In the genomic region with DNA sequence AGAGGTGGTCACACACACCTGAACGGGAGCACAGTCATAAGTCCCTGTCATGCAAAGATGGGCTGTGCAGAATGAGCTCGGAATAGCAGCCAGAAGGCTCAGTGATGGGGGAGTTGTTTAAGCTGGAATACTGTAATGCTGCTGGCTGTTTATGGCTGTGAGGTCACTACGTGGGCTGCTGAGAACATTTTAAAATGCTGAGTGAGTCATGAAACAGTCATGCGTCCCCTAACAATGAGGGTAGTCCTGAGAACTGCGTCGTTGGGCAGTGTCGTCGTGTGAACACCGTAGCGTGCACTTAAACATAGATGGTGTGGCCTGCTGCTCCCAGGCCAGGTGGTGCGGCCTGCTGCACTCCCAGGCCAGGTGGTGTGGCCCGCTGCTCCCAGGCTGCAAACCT, we compare ENCODE assay signal across 12 cellular contexts. TPM values are rescaled to one million over a fixed set of nuclear protein-coding genes. Genes with fewer than 3 reads are reported as not detected.
DNase-seq lines count a peak whose midpoint lies in the region; ATAC-seq and TF ChIP-seq lines count a peak whose summit lies in the region.
"Had no signal": no experiment of that assay in that cellular context is flagged by ENCODE, and none has a peak within 500 bp of the region (broad histone marks: within the 10 kb centered on the region; RNA-seq: fewer than 3 reads in every experiment).

No MANE protein-coding gene starts in this region.

- H4K20me1 ChIP-seq in IMR-90 (ENCODE audit: insufficient read depth, low read length), result peaks cover 6% of the 10 kb centered on the region

- CTCF ChIA-PET in IMR-90 (lab: Yijun Ruan, JAX), result no interaction called here
- CTCF ChIA-PET in activated CD4-positive, alpha-beta T cell treated with anti-CD3 and anti-CD28 coated beads for 36 hours (lab: Charles Lee), result no interaction called here

- dilution Hi-C loops in IMR-90 (cut with HindIII; ENCODE audit: low sequenced_read_pairs, unreplicated experiment), result no loop called here

- H3K9me3 Mint-ChIP-seq in activated CD4-positive, alpha-beta T cell treated with anti-CD3 and anti-CD28 coated beads for 36 hours (ENCODE audit: low read depth), result no peaks in the 10 kb centered on the region
- H3K9me3 Mint-ChIP-seq: T-cell had no signal

- no peak overlapping the region for H3K18ac ChIP-seq in IMR-90 (ENCODE audit: low read depth, low read length)

- peaks cover 5 to 65% of the 10 kb centered on the region in 2 experiments for H3K79me1 ChIP-seq in IMR-90 (ENCODE audit: low read depth in 1 of 2, low read length in 2 of 2)

- H3K9me1 ChIP-seq in IMR-90 (ENCODE audit: insufficient read depth, low read length), result peaks cover 5% of the 10 kb centered on the region; the same call in 1 of the 2 replicates

- WGBS in IMR-90 (ENCODE audit: extremely low coverage in 2 of 2, insufficient read length in 1 of 2), 2 experiments, result 49% methylated on average over 9 of the region's 12 CpGs; no CpG with 5 or more reads in 1 of the 2 experiments
- WGBS in mesodermal cell (ENCODE audit: insufficient coverage in 2 of 2), 2 experiments, result 94% methylated on average over 12 of the region's 12 CpGs

- BruUV-seq in IMR-90 (replicated peaks; lab: Mats Ljungman, UMichigan), result no TSS peak

- H3K56ac ChIP-seq in IMR-90 (ENCODE audit: extremely low read depth, insufficient read depth, low read length), result no peak overlapping the region

- peak overlapping the region; percentile 37; the same call in 1 of the 2 replicates for H4K91ac ChIP-seq in IMR-90 (ENCODE audit: insufficient read depth, low read depth, low read length)

- H3K4me3 Mint-ChIP-seq in activated CD4-positive, alpha-beta T cell treated with anti-CD3 and anti-CD28 coated beads for 36 hours, result no peak overlapping the region
- H3K4me3 Mint-ChIP-seq: T-cell had no signal

- no peak overlapping the region for H3K27ac Mint-ChIP-seq in activated CD4-positive, alpha-beta T cell treated with anti-CD3 and anti-CD28 coated beads for 36 hours
- H3K27ac Mint-ChIP-seq: T-cell had no signal

- H3K4me2 ChIP-seq in IMR-90 (ENCODE audit: low read depth, low read length), result no peak overlapping the region

- no peak overlapping the region for H4K5ac ChIP-seq in IMR-90 (ENCODE audit: low read depth, low read length)

- H3K9ac ChIP-seq in IMR-90 (ENCODE audit: low read depth, low read length), result 0 out of 2 replicates have a peak overlapping the region, but pooled peaks have one; percentile 0

- 0 out of 2 replicates have a peak overlapping the region, but pooled peaks have one; percentile 69 for H2BK20ac ChIP-seq in IMR-90 (ENCODE audit: low read depth, low read length)

- H3K36me3 Mint-ChIP-seq in activated CD4-positive, alpha-beta T cell treated with anti-CD3 and anti-CD28 coated beads for 36 hours (ENCODE audit: low read depth), result peaks cover 6% of the 10 kb centered on the region

- H3K23ac ChIP-seq in IMR-90 (ENCODE audit: low read depth, low read length), result no peak overlapping the region

- peak overlapping the region; percentile 66 for H2AK9ac ChIP-seq in IMR-90 (replicated peaks; ENCODE audit: low read depth, low read length, poor library complexity)

- peak; percentile 27; the same call in 1 of the 2 replicates for TF ChIP-seq RAD21 in IMR-90 (IDR thresholded peaks at IDR 0.05; ENCODE audit: low read length)

- peak overlapping the region in 1 of 2 experiments; percentile 32; a peak in 1 of 4 replicates for H4K8ac ChIP-seq in IMR-90 (ENCODE audit: low read depth in 2 of 2, low read length in 2 of 2)

- H2AK5ac ChIP-seq in IMR-90 (ENCODE audit: low read depth, low read length), result peak overlapping the region; percentile 48; the same call in 1 of the 2 replicates

- no peaks in the 10 kb centered on the region for H3K4me1 Mint-ChIP-seq in activated CD4-positive, alpha-beta T cell treated with anti-CD3 and anti-CD28 coated beads for 36 hours

- intact Hi-C loops in IMR-90 (cut with micrococcal nuclease), result no loop called here
- intact Hi-C loops in activated CD4-positive, alpha-beta T cell treated with anti-CD3 and anti-CD28 coated beads for 36 hours (cut with DNase I, micrococcal nuclease), result no loop called here

- POLR2A ChIA-PET in IMR-90 (lab: Charles Lee; ENCODE audit: unreplicated experiment), result no interaction called here
- POLR2A ChIA-PET in activated CD4-positive, alpha-beta T cell treated with anti-CD3 and anti-CD28 coated beads for 36 hours (lab: Charles Lee), result no interaction called here

- H3K27me3 Mint-ChIP-seq in activated CD4-positive, alpha-beta T cell treated with anti-CD3 and anti-CD28 coated beads for 36 hours, result no peaks in the 10 kb centered on the region
- H3K27me3 Mint-ChIP-seq: T-cell had no signal

- H3K9me3 ChIP-seq in IMR-90 (ENCODE audit: control insufficient read depth, insufficient read depth, low read length) (no peaks in the 10 kb centered on the region), mesodermal cell (ENCODE audit: control insufficient read depth, low read length) (no peaks in the 10 kb centered on the region)
- no peaks in the 10 kb centered on the region for H3K9me3 ChIP-seq in effector memory CD4-positive, alpha-beta T cell (ENCODE audit: control insufficient read depth, low read length)
- H3K9me3 ChIP-seq: esophagus muscularis mucosa, upper lobe of left lung had no signal

- DNase-seq in ACHN (peak; percentile 97), IMR-90 (peak; percentile 98), cardiac fibroblast (ENCODE audit: low read depth in 2 of 2) (peak; percentile 72 to 96), NCI-H2196 treated with DMSO at 0.1 percent for 48 hours (lab: John Stamatoyannopoulos, UW; ENCODE audit: unreplicated experiment) (no peak)
- DNase-seq in activated CD4-positive, alpha-beta T cell treated with anti-CD3 and anti-CD28 coated beads for 36 hours, result no peak
- no peak for DNase-seq in effector memory CD4-positive, alpha-beta T cell
- DNase-seq: T-cell, upper lobe of left lung had no signal

- H2BK120ac ChIP-seq in IMR-90 (ENCODE audit: low read depth, low read length), result peak overlapping the region; percentile 64

- TF ChIP-seq POLR2A in IMR-90 (IDR thresholded peaks at IDR 0.05; ENCODE audit: low read depth, low read length), result no peak

- H3K4ac ChIP-seq in IMR-90 (ENCODE audit: low read depth, low read length), result peak overlapping the region; percentile 59; the same call in 1 of the 2 replicates

- H3K36me3 ChIP-seq in IMR-90 (ENCODE audit: control insufficient read depth, insufficient read depth, low read length) (no peaks in the 10 kb centered on the region), mesodermal cell (ENCODE audit: control insufficient read depth, insufficient read depth, low read length) (peaks cover 21% of the 10 kb centered on the region)
- peaks cover 3% of the 10 kb centered on the region for H3K36me3 ChIP-seq in effector memory CD4-positive, alpha-beta T cell (ENCODE audit: control insufficient read depth, insufficient read depth, low read length)

- H2BK15ac ChIP-seq in IMR-90 (ENCODE audit: low read depth, low read length), result no peak overlapping the region

- H3K4me1 ChIP-seq in IMR-90 (ENCODE audit: control insufficient read depth, insufficient read depth, low read length) (peaks cover 7% of the 10 kb centered on the region), mesodermal cell (ENCODE audit: control insufficient read depth, insufficient read depth, low read length, poor library complexity, severe bottlenecking) (peaks cover 10% of the 10 kb centered on the region)
- H3K4me1 ChIP-seq in effector memory CD4-positive, alpha-beta T cell (ENCODE audit: control insufficient read depth, insufficient read depth, low read length, poor library complexity, severe bottlenecking), result no peaks in the 10 kb centered on the region

- H3K27me3 ChIP-seq in IMR-90 (ENCODE audit: control insufficient read depth, insufficient read depth, low read length), result no peaks in the 10 kb centered on the region
- no peaks in the 10 kb centered on the region for H3K27me3 ChIP-seq in effector memory CD4-positive, alpha-beta T cell (replicated peaks; ENCODE audit: control insufficient read depth, insufficient read depth, low read length, poor library complexity, severe bottlenecking)
- H3K27me3 ChIP-seq: esophagus muscularis mucosa, upper lobe of left lung had no signal

- H3K27ac ChIP-seq in IMR-90 (ENCODE audit: insufficient read depth, low read length) (0 out of 2 replicates have a peak overlapping the region, but pooled peaks have one; percentile 24), mesodermal cell (ENCODE audit: low read depth, low read length, severe bottlenecking) (peak overlapping the region; percentile 11)
- no peak overlapping the region for H3K27ac ChIP-seq in effector memory CD4-positive, alpha-beta T cell (ENCODE audit: insufficient read depth, low read length, poor library complexity, severe bottlenecking)
- H3K27ac ChIP-seq: esophagus muscularis mucosa, upper lobe of left lung had no signal

- peak overlapping the region; percentile 87 for H2AFZ ChIP-seq in IMR-90 (replicated peaks; ENCODE audit: low read length, poor library complexity)

- H3K4me3 ChIP-seq in IMR-90 (ENCODE audit: insufficient read depth, low read depth, low read length), result no peak overlapping the region
- no peak overlapping the region for H3K4me3 ChIP-seq in cardiac fibroblast (replicated peaks in 1 of 2; ENCODE audit: low read depth in 2 of 2, low read length in 2 of 2)
- no peak overlapping the region for H3K4me3 ChIP-seq in mesodermal cell (ENCODE audit: extremely low read depth, insufficient read depth, low read length, poor library complexity, severe bottlenecking)
- H3K4me3 ChIP-seq in effector memory CD4-positive, alpha-beta T cell (ENCODE audit: insufficient read depth, low read depth, low read length, poor library complexity, severe bottlenecking), result no peak overlapping the region
- H3K4me3 ChIP-seq: esophagus muscularis mucosa, upper lobe of left lung had no signal

- in situ Hi-C loops in ACHN (cut with HindIII; ENCODE audit: low pct_ligation_motif_present, low pct_unique_long_range_greater_than_20kb, low sequenced_read_pairs) (no loop called here), IMR-90 (cut with MboI; ENCODE audit: low sequenced_read_pairs) (no loop called here)

- TF ChIP-seq CTCF in IMR-90 (conservative IDR thresholded peaks at IDR 0.05; ENCODE audit: low read depth, low read length) (no peak), cardiac fibroblast (IDR thresholded peaks at IDR 0.05; ENCODE audit: low read depth, low read length) (no peak)

- peak overlapping the region; percentile 56 for H2BK5ac ChIP-seq in IMR-90 (ENCODE audit: low read depth, low read length, poor library complexity, severe bottlenecking)

- no peak overlapping the region for H3K14ac ChIP-seq in IMR-90 (replicated peaks; ENCODE audit: low read depth, low read length)

- ATAC-seq in IMR-90 (ENCODE audit: low read depth) (peak; percentile 97), GM19328 (IDR thresholded peaks at IDR 0.05; ENCODE audit: unreplicated experiment) (no peak)
- no peak for ATAC-seq in activated CD4-positive, alpha-beta T cell treated with anti-CD3 and anti-CD28 coated beads for 36 hours
- ATAC-seq: left lobe of liver, T-cell had no signal

RNA-seq across cellular contexts. Expression of a gene that starts 39.7 kb away (rescaled TPM):
- 21.7 and 21.9 TPM in 2 replicates for total RNA-seq in IMR-90 (2012; rRNA removed)
- 54.5 and 68.0 TPM in 2 replicates for polyA plus RNA-seq in IMR-90 (2012; rRNA removed)
- polyA plus RNA-seq in IMR-90 (2012; cell fraction: cytosol; rRNA removed), result 49.7 and 56.9 TPM in 2 replicates
- polyA plus RNA-seq in IMR-90 (2012; cell fraction: nucleus; rRNA removed; ENCODE audit: low replicate concordance), result 73.6 and 189 TPM in 2 replicates
- polyA plus RNA-seq in mesodermal cell (2013, experiment 1 of 2), result 70.6 TPM
- 60.4 TPM for polyA plus RNA-seq in mesodermal cell (2013, experiment 2 of 2)
- total RNA-seq in activated CD4-positive, alpha-beta T cell treated with anti-CD3 and anti-CD28 coated beads for 36 hours, result 10 to 100 TPM; 83.3 to 97.2 TPM

RNA-seq across cellular contexts. Expression of a gene that starts 48.3 kb away (rescaled TPM):
- not detected in 2 replicates for total RNA-seq in IMR-90 (2012; rRNA removed)
- polyA plus RNA-seq in IMR-90 (2012; rRNA removed), result not detected in 2 replicates
- not detected in 2 replicates for polyA plus RNA-seq in IMR-90 (2012; cell fraction: cytosol; rRNA removed)
- polyA plus RNA-seq in IMR-90 (2012; cell fraction: nucleus; rRNA removed; ENCODE audit: low replicate concordance), result 0.07 TPM in 1 of 2 replicates, not detected in the other
- polyA plus RNA-seq in mesodermal cell (2013, experiment 1 of 2), result not detected
- 0.15 TPM for polyA plus RNA-seq in mesodermal cell (2013, experiment 2 of 2)
- total RNA-seq in activated CD4-positive, alpha-beta T cell treated with anti-CD3 and anti-CD28 coated beads for 36 hours, result not detected
- total RNA-seq: esophagus muscularis mucosa, T-cell had no signal

RNA-seq across cellular contexts. Expression of a gene that starts 56.1 kb away (rescaled TPM):
- total RNA-seq in IMR-90 (2012; rRNA removed), result 0.83 and 0.90 TPM in 2 replicates
- 2.0 and 2.9 TPM in 2 replicates for polyA plus RNA-seq in IMR-90 (2012; rRNA removed)
- polyA plus RNA-seq in IMR-90 (2012; cell fraction: cytosol; rRNA removed), result 3.7 and 4.9 TPM in 2 replicates
- polyA plus RNA-seq in IMR-90 (2012; cell fraction: nucleus; rRNA removed; ENCODE audit: low replicate concordance), result 8.8 and 25.0 TPM in 2 replicates
- 7.8 TPM for polyA plus RNA-seq in mesodermal cell (2013, experiment 1 of 2)
- 8.2 TPM for polyA plus RNA-seq in mesodermal cell (2013, experiment 2 of 2)
- total RNA-seq in activated CD4-positive, alpha-beta T cell treated with anti-CD3 and anti-CD28 coated beads for 36 hours, result 1 to 10 TPM; 2.1 TPM

Comparison
In these comparisons a context has a peak if more than half of its experiments do, and no peak if none do; other contexts are left out.
1. DNase-seq: peak in ACHN (single experiment), IMR-90 (single experiment) and cardiac fibroblast (2 of 2); none in NCI-H2196 treated with DMSO at 0.1 percent for 48 hours (single experiment), activated CD4-positive, alpha-beta T cell treated with anti-CD3 and anti-CD28 coated beads for 36 hours (single experiment) and effector memory CD4-positive, alpha-beta T cell (0 of 3).